Comparison of ENCODE assay signal across 8 cellular contexts in genomic region chr6:33316603-33317417, GRCh38. TPM values are rescaled to one million over a fixed set of nuclear protein-coding genes. Genes with fewer than 3 reads are reported as not detected.
DNase-seq lines count a peak whose midpoint lies in the region; ATAC-seq, FAIRE-seq and TF ChIP-seq lines count a peak whose summit lies in the region.

No MANE protein-coding gene starts in this region.

- intact Hi-C loops in CD8-positive, alpha-beta T cell (cut with DNase I, micrococcal nuclease) = loop anchor here (1.0 to 10.0 kb wide), 7 partner anchors 18 to 1122 kb away; partner anchors contain the start of genes GPSM3 (in 1 of the 2), PBX2 (in 1 of the 2), PFDN6 (in 1 of the 2) and WDR46 (in 1 of the 2)
- intact Hi-C loops in PC-9 (cut with micrococcal nuclease; ENCODE audit: unreplicated experiment) = loop anchor here (10.0 kb wide), 1 partner anchor 258 kb away; no protein-coding TSS in a partner anchor

- H2BK15ac ChIP-seq in H1 (ENCODE audit: low read length) = no peak overlapping the region
- H2BK15ac ChIP-seq in neuronal stem cell (ENCODE audit: low read length) = peak overlapping the region; percentile 16

- no peak overlapping the region for H2AK5ac ChIP-seq in H1 (ENCODE audit: low read depth, low read length)
- peak overlapping the region; percentile 19 for H2AK5ac ChIP-seq in neuronal stem cell (ENCODE audit: low read depth, low read length)

- no peak for DNase-seq in CD8-positive, alpha-beta T cell
- DNase-seq in PC-9 (no peak), H1 (ENCODE audit: low read depth in 1 of 2, low spot score in 2 of 2) (peak in 1 of 2 experiments; percentile 56), neuronal stem cell (ENCODE audit: low spot score) (no peak), NCI-H1417 treated with DMSO at 0.1 percent for 48 hours (lab: John Stamatoyannopoulos, UW) (no peak), HTR-8/SVneo (ENCODE audit: insufficient read length, low spot score) (no peak)
- no peak for DNase-seq in central memory CD4-positive, alpha-beta T cell

- no peak for TF ChIP-seq POLR2A in H1 (IDR thresholded peaks at IDR 0.05; ENCODE audit: control extremely low read depth in 1 of 2, low read depth in 2 of 2, low read length in 2 of 2)

- CTCF ChIA-PET in CD8-positive, alpha-beta T cell (lab: Charles Lee) = interaction anchor here (1.3 to 4.4 kb wide), 4 partner anchors 16 to 65 kb away, joined by 3 to 40 read pairs (median 6); partner anchors contain the start of gene RGL2
- CTCF ChIA-PET in PC-9 (lab: Charles Lee) (interaction anchor here (0.5 to 0.7 kb wide), 4 partner anchors 47 to 394 kb away, joined by 3 to 9 read pairs (median 8); partner anchors contain the start of gene UQCC2), H1 (lab: Charles Lee; ENCODE audit: partially characterized antibody) (interaction anchor here (0.6 to 2.7 kb wide), 7 partner anchors 12 to 541 kb away, joined by 3 to 8 read pairs (median 3); partner anchors contain the start of gene RGL2)

- H3K4me2 ChIP-seq in PC-9 (peak overlapping the region; percentile 72), H1 (ENCODE audit: insufficient read depth in 1 of 2, low read depth in 2 of 2, low read length in 2 of 2) (peak overlapping the region; percentile 65 to 66), neuronal stem cell (ENCODE audit: insufficient read depth, low read length, poor library complexity, severe bottlenecking) (peak overlapping the region; percentile 43)

- H2AFZ ChIP-seq in PC-9 (no peak overlapping the region), H1 (ENCODE audit: low read length) (no peak overlapping the region), neuronal stem cell (ENCODE audit: low read length) (no peak overlapping the region)

- POLR2A ChIA-PET in CD8-positive, alpha-beta T cell (lab: Charles Lee) = interaction anchor here (0.9 to 3.9 kb wide), 9 partner anchors 18 to 345 kb away, joined by 3 to 28 read pairs (median 9); partner anchors contain the start of genes B3GALT4, CUTA, PFDN6 and RGL2
- POLR2A ChIA-PET in PC-9 (lab: Charles Lee; ENCODE audit: unreplicated experiment) = interaction anchor here (1.0 to 1.2 kb wide), 2 partner anchors 19 to 45 kb away, joined by 3 to 9 read pairs; partner anchors contain the start of genes RPS18 and VPS52
- POLR2A ChIA-PET in H1 (lab: Charles Lee; ENCODE audit: partially characterized antibody) = interaction anchor here (0.6 to 3.5 kb wide), 10 partner anchors 19 to 425 kb away, joined by 3 to 25 read pairs (median 6); partner anchors contain the start of genes B3GALT4, RGL2, RPS18 and VPS52

- no peaks in the 10 kb centered on the region for H3K9me3 ChIP-seq in CD8-positive, alpha-beta T cell (ENCODE audit: low read length)
- no peaks in the 10 kb centered on the region for H3K9me3 ChIP-seq in PC-9 (ENCODE audit: insufficient read depth, low read depth)
- H3K9me3 ChIP-seq in H1 (ENCODE audit: insufficient read depth in 2 of 2, low read depth in 1 of 2, low read length in 1 of 2) = no peaks in the 10 kb centered on the region; a peak in 1 of 4 replicates
- no peaks in the 10 kb centered on the region for H3K9me3 ChIP-seq in neuronal stem cell (replicated peaks in 1 of 2; ENCODE audit: control insufficient read depth in 2 of 2, insufficient read depth in 1 of 2, low read depth in 1 of 2, low read length in 2 of 2)

- H2BK20ac ChIP-seq in H1 (ENCODE audit: low read length) = no peak overlapping the region

- ATAC-seq in CD8-positive, alpha-beta T cell = no peak
- ATAC-seq in HG03354 (IDR thresholded peaks at IDR 0.05; ENCODE audit: poor library complexity, severe bottlenecking, unreplicated experiment) = no peak

- H3K18ac ChIP-seq in H1 (ENCODE audit: extremely low read depth, low read length) (no peak overlapping the region), neuronal stem cell (ENCODE audit: low read length) (no peak overlapping the region)

- FAIRE-seq in H1 (lab: Jason Lieb, UNC) (no peak), HTR-8/SVneo (lab: Jason Lieb, UNC) (no peak)

- H3K27me3 ChIP-seq in CD8-positive, alpha-beta T cell (ENCODE audit: insufficient read depth, low read length) = no peaks in the 10 kb centered on the region
- no peaks in the 10 kb centered on the region for H3K27me3 ChIP-seq in PC-9 (ENCODE audit: insufficient read depth, low read depth)
- H3K27me3 ChIP-seq in H1 (replicated peaks in 1 of 4; ENCODE audit: control insufficient read depth in 3 of 4, extremely low read depth in 1 of 4, insufficient read depth in 3 of 4, low read length in 3 of 4) = no peaks in the 10 kb centered on the region
- H3K27me3 ChIP-seq in neuronal stem cell (ENCODE audit: control insufficient read depth in 3 of 3, insufficient read depth in 3 of 3, low read depth in 1 of 3, low read length in 3 of 3) = peaks cover 0 to 14% (median 0%) of the 10 kb centered on the region in 3 experiments

- H2BK12ac ChIP-seq in H1 (ENCODE audit: low read depth, low read length) (no peak overlapping the region), neuronal stem cell (ENCODE audit: low read length) (no peak overlapping the region)

- TF ChIP-seq CTCF in CD8-positive, alpha-beta T cell (IDR thresholded peaks at IDR 0.05) = no peak
- TF ChIP-seq CTCF in PC-9 (conservative IDR thresholded peaks at IDR 0.05) = no peak
- TF ChIP-seq CTCF in H1 (IDR thresholded peaks at IDR 0.05; ENCODE audit: control extremely low read depth in 1 of 3, insufficient read depth in 1 of 3, low read depth in 1 of 3, low read length in 3 of 3) = no peak

- peaks cover 56% of the 10 kb centered on the region for H3F3A ChIP-seq in PC-9 (ENCODE audit: insufficient read depth, low read depth)

- H3K23me2 ChIP-seq in H1 (ENCODE audit: low read depth, low read length) = peaks cover 31% of the 10 kb centered on the region

- no peak overlapping the region for H2BK120ac ChIP-seq in H1 (replicated peaks; ENCODE audit: low read depth, low read length)
- H2BK120ac ChIP-seq in neuronal stem cell (ENCODE audit: low read depth, low read length) = no peak overlapping the region

- TF ChIP-seq RAD21 in H1 (IDR thresholded peaks at IDR 0.05 in 1 of 2, conservative IDR thresholded peaks at IDR 0.05 in 1 of 2; ENCODE audit: low read depth in 2 of 2, low read length in 2 of 2) = no peak

- H3K14ac ChIP-seq in H1 (ENCODE audit: insufficient read length) (no peak overlapping the region), neuronal stem cell (ENCODE audit: low read length) (no peak overlapping the region)

- H3K9me3 Mint-ChIP-seq in CD8-positive, alpha-beta T cell = no peaks in the 10 kb centered on the region

- H3K9me2 ChIP-seq in PC-9 (ENCODE audit: insufficient read depth) = no peaks in the 10 kb centered on the region

- H3K4ac ChIP-seq in H1 (replicated peaks; ENCODE audit: insufficient read length, low read depth, low read length) = no peak overlapping the region
- no peak overlapping the region for H3K4ac ChIP-seq in neuronal stem cell (ENCODE audit: low read length)

- no peak for TF ChIP-seq EP300 in H1 (IDR thresholded peaks at IDR 0.05; ENCODE audit: borderline replicate concordance in 1 of 2, low read depth in 2 of 2, low read length in 2 of 2)

- peaks cover 80% of the 10 kb centered on the region for H3K4me1 Mint-ChIP-seq in CD8-positive, alpha-beta T cell (ENCODE audit: low read depth)

- H3K56ac ChIP-seq in H1 (replicated peaks; ENCODE audit: insufficient read length, low read depth, low read length) = no peak overlapping the region

- H3K27me3 Mint-ChIP-seq in CD8-positive, alpha-beta T cell (ENCODE audit: low read depth) = no peaks in the 10 kb centered on the region

- H3K4me1 ChIP-seq in CD8-positive, alpha-beta T cell (ENCODE audit: insufficient read depth, low read length) = peaks cover 72% of the 10 kb centered on the region
- peaks cover 56% of the 10 kb centered on the region for H3K4me1 ChIP-seq in PC-9 (replicated peaks; ENCODE audit: insufficient read depth)
- peaks cover 0 to 35% (median 23%) of the 10 kb centered on the region in 4 experiments; a peak in 6 of 7 replicates for H3K4me1 ChIP-seq in H1 (replicated peaks in 1 of 4; ENCODE audit: control insufficient read depth in 3 of 4, insufficient read depth in 4 of 4, low read length in 3 of 4)
- H3K4me1 ChIP-seq in neuronal stem cell (ENCODE audit: control insufficient read depth in 2 of 2, insufficient read depth in 1 of 2, low read depth in 1 of 2, low read length in 2 of 2) = peaks cover 28 to 42% of the 10 kb centered on the region in 2 donors

- no peak overlapping the region for H2BK5ac ChIP-seq in H1 (ENCODE audit: low read depth, low read length)
- H2BK5ac ChIP-seq in neuronal stem cell (ENCODE audit: low read length) = no peak overlapping the region

- H4K91ac ChIP-seq in H1 (replicated peaks; ENCODE audit: insufficient read length, low read length) (no peak overlapping the region), neuronal stem cell (ENCODE audit: low read depth, low read length, poor library complexity) (no peak overlapping the region)

- BruUV-seq in PC-9 (replicated peaks; lab: Mats Ljungman, UMichigan) = TSS peak; percentile 12

- peak overlapping the region; percentile 98 for H3K4me3 Mint-ChIP-seq in CD8-positive, alpha-beta T cell

- H3K23ac ChIP-seq in H1 (ENCODE audit: insufficient read length) = no peak overlapping the region
- H3K23ac ChIP-seq in neuronal stem cell (ENCODE audit: low read depth, low read length, poor library complexity) = peak overlapping the region; percentile 32

- H3K79me2 ChIP-seq in PC-9 (ENCODE audit: low read depth) (peaks cover 54% of the 10 kb centered on the region), H1 (ENCODE audit: control insufficient read depth in 1 of 2, insufficient read depth in 2 of 2, low read length in 2 of 2) (peaks cover 0 to 25% of the 10 kb centered on the region in 2 experiments; a peak in 2 of 4 replicates)

- H3K79me1 ChIP-seq in H1 (ENCODE audit: low read depth, low read length) = peaks cover 7% of the 10 kb centered on the region; the same call in 1 of the 2 replicates
- peaks cover 7% of the 10 kb centered on the region for H3K79me1 ChIP-seq in neuronal stem cell (ENCODE audit: low read depth, low read length)

- no peak overlapping the region for H4K5ac ChIP-seq in H1 (ENCODE audit: insufficient read length, low read depth, low read length)

- no peak overlapping the region for H4K8ac ChIP-seq in H1 (ENCODE audit: extremely low read depth, insufficient read depth, low read length)
- H4K8ac ChIP-seq in neuronal stem cell (ENCODE audit: low read depth, low read length) = no peak overlapping the region

- H3K36me3 Mint-ChIP-seq in CD8-positive, alpha-beta T cell = peaks cover 64% of the 10 kb centered on the region

- peak overlapping the region; percentile 80 for H3K27ac Mint-ChIP-seq in CD8-positive, alpha-beta T cell

- peaks cover 30% of the 10 kb centered on the region for H3K36me3 ChIP-seq in CD8-positive, alpha-beta T cell (ENCODE audit: insufficient read depth, low read length)
- H3K36me3 ChIP-seq in PC-9 (ENCODE audit: low read depth) (peaks cover 20% of the 10 kb centered on the region; the same call in 1 of the 2 replicates), H1 (ENCODE audit: control insufficient read depth in 2 of 4, insufficient read depth in 4 of 4, low read length in 3 of 4) (peaks cover 10 to 31% (median 21%) of the 10 kb centered on the region in 4 experiments; a peak in 7 of 8 replicates), neuronal stem cell (replicated peaks in 1 of 2; ENCODE audit: control insufficient read depth in 2 of 2, insufficient read depth in 2 of 2, low read length in 2 of 2) (peaks cover 30 to 50% of the 10 kb centered on the region in 2 donors)

- no peak overlapping the region for H3K27ac ChIP-seq in CD8-positive, alpha-beta T cell (ENCODE audit: low read depth, low read length)
- H3K27ac ChIP-seq in PC-9 (no peak overlapping the region), H1 (ENCODE audit: low read depth, low read length) (no peak overlapping the region), neuronal stem cell (replicated peaks; ENCODE audit: low read length) (no peak overlapping the region)

- H3K4me3 ChIP-seq in CD8-positive, alpha-beta T cell (ENCODE audit: low read depth, low read length) = no peak overlapping the region
- H3K4me3 ChIP-seq in PC-9 (peak overlapping the region; percentile 46; the same call in 1 of the 2 replicates), H1 (ENCODE audit: extremely low read depth in 1 of 4, insufficient read depth in 2 of 4, low read depth in 3 of 4, low read length in 4 of 4) (peak overlapping the region; percentile 49 to 82 (median 64)), neuronal stem cell (ENCODE audit: low read length in 2 of 2) (peak overlapping the region; percentile 53 to 59)

- H4K20me1 ChIP-seq in PC-9 (ENCODE audit: insufficient read depth) (peaks cover 6% of the 10 kb centered on the region; the same call in 1 of the 2 replicates), H1 (replicated peaks in 1 of 2; ENCODE audit: control insufficient read depth in 1 of 2, insufficient read depth in 2 of 2, low read length in 2 of 2) (peaks cover 2 to 5% of the 10 kb centered on the region in 2 experiments)

- H3K9ac ChIP-seq in H1 (replicated peaks in 1 of 4; ENCODE audit: extremely low read depth in 1 of 4, low read depth in 3 of 4, low read length in 3 of 4) (no peak overlapping the region), neuronal stem cell (ENCODE audit: low read depth, low read length, poor library complexity) (no peak overlapping the region)

- WGBS in H1 (ENCODE audit: extremely low coverage in 1 of 2, insufficient coverage in 1 of 2, insufficient read length in 1 of 2, insufficient replicate concordance in 2 of 2, low coverage in 1 of 2, low lambda C conversion rate in 2 of 2, missing lambda C conversion rate in 1 of 2), 2 experiments = 66% methylated on average over 19 of the region's 19 CpGs; no CpG with 5 or more reads in 1 of the 2 experiments
- no CpG with 5 or more reads among the region's 19 CpGs for WGBS in neuronal stem cell (ENCODE audit: extremely low coverage in 2 of 2, insufficient read length in 2 of 2, insufficient replicate concordance in 1 of 2), 2 donors

RNA-seq across cellular contexts. Expression of gene ZBTB22, which starts 0.7 kb away (rescaled TPM):
- total RNA-seq in CD8-positive, alpha-beta T cell = 1 to 10 TPM; 8.8 to 9.3 TPM
- 16.5 and 20.8 TPM in 2 replicates for total RNA-seq in PC-9 (2021)
- total RNA-seq in H1 (2021; fragmentation: NEBNext Ultra II Directional; extraction: Animal tissue kit (Norgen Biotek cat#: 25700)) = 9.8 and 9.9 TPM in 2 replicates
- 7.4 and 11.0 TPM in 2 replicates for polyA plus RNA-seq in H1 (2011; rRNA removed)
- polyA plus RNA-seq in H1 (2011; cell fraction: cytosol; rRNA removed) = 10.9 TPM
- 14.1 TPM for polyA plus RNA-seq in H1 (2011; cell fraction: nucleus; rRNA removed)
- 8.2 to 11.0 TPM (median 10.5 TPM) in 4 replicates for polyA plus RNA-seq in H1 (2012, experiment 1 of 2)
- polyA plus RNA-seq in H1 (2012, experiment 2 of 2) = 6.4 TPM
- 4.9 TPM for polyA plus RNA-seq in H1 (2013, experiment 1 of 2)
- 4.7 TPM for polyA plus RNA-seq in H1 (2013, experiment 2 of 2)
- polyA minus RNA-seq in H1 (2011; rRNA and poly(A)+ RNA removed) = 13.1 and 18.0 TPM in 2 replicates
- 7.9 TPM for polyA minus RNA-seq in H1 (2011; cell fraction: cytosol; rRNA and poly(A)+ RNA removed)
- polyA minus RNA-seq in H1 (2011; cell fraction: nucleus; rRNA and poly(A)+ RNA removed) = 10.0 TPM
- 18.2 TPM for polyA plus RNA-seq in neuronal stem cell (2013, experiment 1 of 2)
- polyA plus RNA-seq in neuronal stem cell (2013, experiment 2 of 2) = 17.1 TPM

RNA-seq across cellular contexts. Expression of gene TAPBP, which starts 2.9 kb away (rescaled TPM):
- 100 to 1,000 TPM; 246 TPM for total RNA-seq in CD8-positive, alpha-beta T cell
- 156 and 194 TPM in 2 replicates for total RNA-seq in PC-9 (2021)
- total RNA-seq in H1 (2021; fragmentation: NEBNext Ultra II Directional; extraction: Animal tissue kit (Norgen Biotek cat#: 25700)) = 33.5 and 35.4 TPM in 2 replicates
- 24.5 and 28.9 TPM in 2 replicates for polyA plus RNA-seq in H1 (2011; rRNA removed)
- polyA plus RNA-seq in H1 (2011; cell fraction: cytosol; rRNA removed) = 9.1 TPM
- polyA plus RNA-seq in H1 (2011; cell fraction: nucleus; rRNA removed) = 19.7 TPM
- 18.0 to 28.5 TPM (median 23.0 TPM) in 4 replicates for polyA plus RNA-seq in H1 (2012, experiment 1 of 2)
- 15.3 TPM for polyA plus RNA-seq in H1 (2012, experiment 2 of 2)
- 44.2 TPM for polyA plus RNA-seq in H1 (2013, experiment 1 of 2)
- polyA plus RNA-seq in H1 (2013, experiment 2 of 2) = 52.6 TPM
- 11.9 and 16.1 TPM in 2 replicates for polyA minus RNA-seq in H1 (2011; rRNA and poly(A)+ RNA removed)
- 18.5 TPM for polyA minus RNA-seq in H1 (2011; cell fraction: cytosol; rRNA and poly(A)+ RNA removed)
- polyA minus RNA-seq in H1 (2011; cell fraction: nucleus; rRNA and poly(A)+ RNA removed) = 11.9 TPM
- 12.5 TPM for polyA plus RNA-seq in neuronal stem cell (2013, experiment 1 of 2)
- 13.2 TPM for polyA plus RNA-seq in neuronal stem cell (2013, experiment 2 of 2)

RNA-seq across cellular contexts. Expression of gene DAXX, which starts 5.9 kb away (rescaled TPM):
- 10 to 100 TPM; 13.7 to 14.2 TPM for total RNA-seq in CD8-positive, alpha-beta T cell
- 60.1 and 61.6 TPM in 2 replicates for total RNA-seq in PC-9 (2021)
- 81.9 and 85.0 TPM in 2 replicates for total RNA-seq in H1 (2021; fragmentation: NEBNext Ultra II Directional; extraction: Animal tissue kit (Norgen Biotek cat#: 25700))
- 31.1 and 53.7 TPM in 2 replicates for polyA plus RNA-seq in H1 (2011; rRNA removed)
- polyA plus RNA-seq in H1 (2011; cell fraction: cytosol; rRNA removed) = 34.8 TPM
- 77.6 TPM for polyA plus RNA-seq in H1 (2011; cell fraction: nucleus; rRNA removed)
- polyA plus RNA-seq in H1 (2012, experiment 1 of 2) = 85.4 to 115 TPM (median 89.6 TPM) in 4 replicates
- polyA plus RNA-seq in H1 (2012, experiment 2 of 2) = 85.3 TPM
- polyA plus RNA-seq in H1 (2013, experiment 1 of 2) = 72.0 TPM
- polyA plus RNA-seq in H1 (2013, experiment 2 of 2) = 70.3 TPM
- polyA minus RNA-seq in H1 (2011; rRNA and poly(A)+ RNA removed) = 11.0 and 18.4 TPM in 2 replicates
- polyA minus RNA-seq in H1 (2011; cell fraction: cytosol; rRNA and poly(A)+ RNA removed) = 17.6 TPM
- polyA minus RNA-seq in H1 (2011; cell fraction: nucleus; rRNA and poly(A)+ RNA removed) = 28.4 TPM
- 40.8 TPM for polyA plus RNA-seq in neuronal stem cell (2013, experiment 1 of 2)
- 39.2 TPM for polyA plus RNA-seq in neuronal stem cell (2013, experiment 2 of 2)

RNA-seq across cellular contexts. Expression of gene RGL2, which starts 18.1 kb away (rescaled TPM):
- total RNA-seq in CD8-positive, alpha-beta T cell = 10 to 100 TPM; 28.8 to 29.7 TPM
- 99.3 and 102 TPM in 2 replicates for total RNA-seq in PC-9 (2021)
- 58.1 and 63.2 TPM in 2 replicates for total RNA-seq in H1 (2021; fragmentation: NEBNext Ultra II Directional; extraction: Animal tissue kit (Norgen Biotek cat#: 25700))
- polyA plus RNA-seq in H1 (2011; rRNA removed) = 80.3 and 124 TPM in 2 replicates
- polyA plus RNA-seq in H1 (2011; cell fraction: cytosol; rRNA removed) = 80.3 TPM
- 500 TPM for polyA plus RNA-seq in H1 (2011; cell fraction: nucleus; rRNA removed)
- polyA plus RNA-seq in H1 (2012, experiment 1 of 2) = 49.4 to 72.6 TPM (median 63.7 TPM) in 4 replicates
- 56.9 TPM for polyA plus RNA-seq in H1 (2012, experiment 2 of 2)
- polyA plus RNA-seq in H1 (2013, experiment 1 of 2) = 61.3 TPM
- polyA plus RNA-seq in H1 (2013, experiment 2 of 2) = 57.1 TPM
- 60.1 and 67.6 TPM in 2 replicates for polyA minus RNA-seq in H1 (2011; rRNA and poly(A)+ RNA removed)
- polyA minus RNA-seq in H1 (2011; cell fraction: cytosol; rRNA and poly(A)+ RNA removed) = 32.1 TPM
- 89.6 TPM for polyA minus RNA-seq in H1 (2011; cell fraction: nucleus; rRNA and poly(A)+ RNA removed)
- polyA plus RNA-seq in neuronal stem cell (2013, experiment 1 of 2) = 56.5 TPM
- 55.4 TPM for polyA plus RNA-seq in neuronal stem cell (2013, experiment 2 of 2)

RNA-seq across cellular contexts. Expression of gene PFDN6, which starts 27.4 kb away (rescaled TPM):
- 10 to 100 TPM in 1 of 2 experiments, 1 to 10 TPM in 1; 9.4 to 11.2 TPM for total RNA-seq in CD8-positive, alpha-beta T cell
- total RNA-seq in PC-9 (2021) = 51.5 and 57.2 TPM in 2 replicates
- 93.3 and 95.7 TPM in 2 replicates for total RNA-seq in H1 (2021; fragmentation: NEBNext Ultra II Directional; extraction: Animal tissue kit (Norgen Biotek cat#: 25700))
- 32.0 and 33.5 TPM in 2 replicates for polyA plus RNA-seq in H1 (2011; rRNA removed)
- 71.5 TPM for polyA plus RNA-seq in H1 (2011; cell fraction: cytosol; rRNA removed)
- polyA plus RNA-seq in H1 (2011; cell fraction: nucleus; rRNA removed) = 51.7 TPM
- 122 to 163 TPM (median 157 TPM) in 4 replicates for polyA plus RNA-seq in H1 (2012, experiment 1 of 2)
- 109 TPM for polyA plus RNA-seq in H1 (2012, experiment 2 of 2)
- 69.3 TPM for polyA plus RNA-seq in H1 (2013, experiment 1 of 2)
- polyA plus RNA-seq in H1 (2013, experiment 2 of 2) = 75.8 TPM
- 16.3 and 18.6 TPM in 2 replicates for polyA minus RNA-seq in H1 (2011; rRNA and poly(A)+ RNA removed)
- polyA minus RNA-seq in H1 (2011; cell fraction: cytosol; rRNA and poly(A)+ RNA removed) = 22.9 TPM
- 23.2 TPM for polyA minus RNA-seq in H1 (2011; cell fraction: nucleus; rRNA and poly(A)+ RNA removed)
- 63.9 TPM for polyA plus RNA-seq in neuronal stem cell (2013, experiment 1 of 2)
- polyA plus RNA-seq in neuronal stem cell (2013, experiment 2 of 2) = 63.8 TPM
